11 cellular contexts compared by ENCODE assay signal in genomic region chr3:12612514-12613226, GRCh38.
"Had no signal": no experiment of that assay in that cellular context is flagged by ENCODE, and none has a peak within 500 bp of the region (broad histone marks: within the 10 kb centered on the region; RNA-seq: fewer than 3 reads in every experiment).

No MANE protein-coding gene starts in this region.

- H3K36me3 ChIP-seq: ovary had no signal

- H3K27me3 ChIP-seq: ascending aorta, hepatocyte, ovary, sigmoid colon, SJSA1, spleen had no signal

- H3K4me3 Mint-ChIP-seq: activated T-cell treated with anti-CD3 and anti-CD28 coated beads, Interleukin-2, amount 50 U/mL, for 72 hours; nephron progenitor cell had no signal

- H3K9me3 Mint-ChIP-seq: activated T-cell treated with anti-CD3 and anti-CD28 coated beads, Interleukin-2, amount 50 U/mL, for 72 hours; nephron progenitor cell had no signal

- H3K4me3 ChIP-seq: ascending aorta, hepatocyte, ovary, sigmoid colon, SJSA1, spleen had no signal

- H3K27ac Mint-ChIP-seq: activated T-cell treated with anti-CD3 and anti-CD28 coated beads, Interleukin-2, amount 50 U/mL, for 72 hours had no signal

- H3K4me1 ChIP-seq: ascending aorta, sigmoid colon, SJSA1 had no signal

- H3K9me3 ChIP-seq: ascending aorta, ovary, sigmoid colon, SJSA1, spleen had no signal

- ATAC-seq: esophagus mucosa, left lobe of liver had no signal

- H3K27ac ChIP-seq: ascending aorta, hepatocyte, ovary, sigmoid colon, SJSA1 had no signal

- DNase-seq: activated CD4-positive, CD25-positive, alpha-beta regulatory T cell; activated T-cell treated with anti-CD3 and anti-CD28 coated beads, Interleukin-2, amount 50 U/mL, for 72 hours; nephron progenitor cell; ovary; sigmoid colon; spleen had no signal
